17 cellular contexts compared by ENCODE assay signal in genomic region chr1:229238674-229239415, GRCh38. TPM values are rescaled to one million over a fixed set of nuclear protein-coding genes. Genes with fewer than 3 reads are reported as not detected.
A peak's percentile ranks its signal among the peaks of the same experiment; 100 is the strongest.
DNase-seq lines count a peak whose midpoint lies in the region; ATAC-seq and TF ChIP-seq lines count a peak whose summit lies in the region.
"Had no signal": no experiment of that assay in that cellular context is flagged by ENCODE, and none has a peak within 500 bp of the region (broad histone marks: within the 10 kb centered on the region; RNA-seq: fewer than 3 reads in every experiment).

No MANE protein-coding gene starts in this region.

- no peak overlapping the region for H2BK15ac ChIP-seq in mesenchymal stem cell (ENCODE audit: low read depth, poor library complexity, severe bottlenecking)

- no peaks in the 10 kb centered on the region for H3K36me3 ChIP-seq in right atrium auricular region
- no peaks in the 10 kb centered on the region for H3K36me3 ChIP-seq in mesenchymal stem cell (ENCODE audit: control insufficient read depth in 1 of 2, insufficient read depth in 2 of 2, low read depth in 1 of 2, low read length in 2 of 2)
- H3K36me3 ChIP-seq: cardiac muscle cell had no signal

- H4K8ac ChIP-seq in mesenchymal stem cell (ENCODE audit: low read length) = peak overlapping the region; percentile 19

- no peak overlapping the region for H3K14ac ChIP-seq in mesenchymal stem cell (ENCODE audit: low read length in 2 of 2)

- H3K79me1 ChIP-seq in mesenchymal stem cell (replicated peaks; ENCODE audit: low read length, poor library complexity, severe bottlenecking) = no peaks in the 10 kb centered on the region

- peak overlapping the region in 1 of 2 experiments; percentile 57 for H2BK12ac ChIP-seq in mesenchymal stem cell (ENCODE audit: low read length in 2 of 2)

- H2AK5ac ChIP-seq in mesenchymal stem cell (ENCODE audit: low read length, severe bottlenecking) = peak overlapping the region; percentile 19

- no peak overlapping the region for H3K23ac ChIP-seq in mesenchymal stem cell (ENCODE audit: low read length in 2 of 2)

- H3K4me1 Mint-ChIP-seq in type B pancreatic cell (ENCODE audit: unreplicated experiment) = peaks cover 10% of the 10 kb centered on the region
- H3K4me1 Mint-ChIP-seq in activated naive CD8-positive, alpha-beta T cell treated with anti-CD3 and anti-CD28 coated beads, Interleukin-2, amount 50 U/mL, for 24 hours = no peaks in the 10 kb centered on the region
- H3K4me1 Mint-ChIP-seq: immature natural killer cell, natural killer cell had no signal

- H3K9me3 ChIP-seq in right atrium auricular region = peaks cover 0 to 10% of the 10 kb centered on the region in 2 donors
- H3K9me3 ChIP-seq in mesenchymal stem cell (ENCODE audit: control insufficient read depth, low read length) = peaks cover 11% of the 10 kb centered on the region

- H3K9me3 Mint-ChIP-seq in type B pancreatic cell = peaks cover 9% of the 10 kb centered on the region
- peaks cover 11% of the 10 kb centered on the region for H3K9me3 Mint-ChIP-seq in activated naive CD8-positive, alpha-beta T cell treated with anti-CD3 and anti-CD28 coated beads, Interleukin-2, amount 50 U/mL, for 24 hours

- H2BK120ac ChIP-seq in mesenchymal stem cell (ENCODE audit: low read depth, low read length) = peak overlapping the region; percentile 57

- H3K4me1 ChIP-seq in right atrium auricular region = no peaks in the 10 kb centered on the region
- H3K4me1 ChIP-seq in mesenchymal stem cell (ENCODE audit: control insufficient read depth, insufficient read depth, low read depth, low read length) = peaks cover 4% of the 10 kb centered on the region

- no peak overlapping the region for H3K27ac ChIP-seq in right atrium auricular region
- H3K27ac ChIP-seq in epithelial cell of prostate = peak overlapping the region; percentile 82
- H3K27ac ChIP-seq in mesenchymal stem cell (ENCODE audit: low read length, poor library complexity, severe bottlenecking) = no peak overlapping the region
- H3K27ac ChIP-seq: cardiac muscle cell had no signal

- H3K4me3 Mint-ChIP-seq in type B pancreatic cell = no peak overlapping the region
- H3K4me3 Mint-ChIP-seq in activated naive CD8-positive, alpha-beta T cell treated with anti-CD3 and anti-CD28 coated beads, Interleukin-2, amount 50 U/mL, for 24 hours = no peak overlapping the region
- H3K4me3 Mint-ChIP-seq: immature natural killer cell, natural killer cell had no signal

- peak overlapping the region in 1 of 2 experiments; percentile 27 for H3K4ac ChIP-seq in mesenchymal stem cell (ENCODE audit: low read depth in 1 of 2, low read length in 2 of 2)

- peak overlapping the region; percentile 2 to 7 for H3K18ac ChIP-seq in mesenchymal stem cell (ENCODE audit: low read depth in 1 of 2, low read length in 2 of 2)

- H3K27me3 Mint-ChIP-seq in type B pancreatic cell = no peaks in the 10 kb centered on the region
- H3K27me3 Mint-ChIP-seq in activated naive CD8-positive, alpha-beta T cell treated with anti-CD3 and anti-CD28 coated beads, Interleukin-2, amount 50 U/mL, for 24 hours = no peaks in the 10 kb centered on the region

- TF ChIP-seq CTCF in right atrium auricular region (IDR thresholded peaks at IDR 0.05) (no peak), type B pancreatic cell (conservative IDR thresholded peaks at IDR 0.05) (no peak)

- peak; percentile 62 for ATAC-seq in Right ventricle myocardium inferior
- ATAC-seq in HG02588 (IDR thresholded peaks at IDR 0.05; ENCODE audit: unreplicated experiment) = no peak
- ATAC-seq in activated naive CD8-positive, alpha-beta T cell treated with anti-CD3 and anti-CD28 coated beads, Interleukin-2, amount 50 U/mL, for 24 hours = no peak
- ATAC-seq: natural killer cell had no signal

- peak overlapping the region; percentile 63 for H3K9ac ChIP-seq in mesenchymal stem cell (ENCODE audit: low read length)

- DNase-seq in Right ventricle myocardium inferior (ENCODE audit: missing footprints) (peak; percentile 73), right atrium auricular region (ENCODE audit: low spot score) (no peak), epithelial cell of prostate (ENCODE audit: low read depth, low spot score) (no peak), mesenchymal stem cell (no peak), type B pancreatic cell (ENCODE audit: extremely low spot score, unreplicated experiment) (no peak), GM19238 (ENCODE audit: insufficient read length, low spot score) (no peak)
- DNase-seq in activated naive CD8-positive, alpha-beta T cell treated with anti-CD3 and anti-CD28 coated beads, Interleukin-2, amount 50 U/mL, for 24 hours = no peak
- DNase-seq: activated CD4-positive, alpha-beta T cell treated with anti-CD3 and anti-CD28 coated beads, Interleukin-2, amount 50 U/mL, for 1 hour; GOT3; immature natural killer cell; MV-4-11; natural killer cell; NCI-H345 had no signal

- peak overlapping the region; percentile 18 for H4K91ac ChIP-seq in mesenchymal stem cell (ENCODE audit: low read length)

- H2AFZ ChIP-seq in mesenchymal stem cell (ENCODE audit: low read depth, low read length) = peak overlapping the region; percentile 7

- intact Hi-C loops in Right ventricle myocardium inferior (cut with DNase I) = no loop called here

- peaks cover 7% of the 10 kb centered on the region for H3K36me3 Mint-ChIP-seq in type B pancreatic cell
- H3K36me3 Mint-ChIP-seq in activated naive CD8-positive, alpha-beta T cell treated with anti-CD3 and anti-CD28 coated beads, Interleukin-2, amount 50 U/mL, for 24 hours (ENCODE audit: low read depth) = no peaks in the 10 kb centered on the region

- H2BK5ac ChIP-seq in mesenchymal stem cell (ENCODE audit: low read depth, low read length, poor library complexity, severe bottlenecking) = no peak overlapping the region

- H3K4me3 ChIP-seq in right atrium auricular region (no peak overlapping the region), mesenchymal stem cell (ENCODE audit: insufficient read depth in 1 of 2, low read depth in 1 of 2, low read length in 2 of 2) (no peak overlapping the region)
- H3K4me3 ChIP-seq: cardiac muscle cell, skin epidermis had no signal

- WGBS in mesenchymal stem cell = 91% methylated on average over 5 of the region's 6 CpGs

- peak overlapping the region; percentile 63 for H3K27ac Mint-ChIP-seq in type B pancreatic cell
- H3K27ac Mint-ChIP-seq in activated naive CD8-positive, alpha-beta T cell treated with anti-CD3 and anti-CD28 coated beads, Interleukin-2, amount 50 U/mL, for 24 hours = no peak overlapping the region
- H3K27ac Mint-ChIP-seq: activated T-helper 2 cell treated with anti-CD3 and anti-CD28 coated beads, Interferon-gamma antibody, Interleukin-2, Interleukin-4, amounts not matched to agents 10 μg/mL and 5 μg/mL and 100 μg/mL, durations not matched to agents 14 hours and 24 hours and 36 hours; immature natural killer cell; natural killer cell had no signal

- no peaks in the 10 kb centered on the region for H3K27me3 ChIP-seq in right atrium auricular region
- H3K27me3 ChIP-seq in mesenchymal stem cell (ENCODE audit: control insufficient read depth in 1 of 2, insufficient read depth in 1 of 2, low read length in 2 of 2) = peaks cover 7 to 15% of the 10 kb centered on the region in 2 experiments
- H3K27me3 ChIP-seq: cardiac muscle cell had no signal

- H3K4me2 ChIP-seq in mesenchymal stem cell (ENCODE audit: low read length, poor library complexity, severe bottlenecking) = no peak overlapping the region

RNA-seq across cellular contexts. Expression of gene RAB4A, which starts 32.1 kb away (rescaled TPM):
- total RNA-seq in Right ventricle myocardium inferior (131 TPM), right atrium auricular region (10 to 100 TPM; 44.4 to 60.8 TPM), type B pancreatic cell (ENCODE audit: low replicate concordance) (59.9 and 71.8 TPM in 2 replicates)
- polyA plus RNA-seq in mesenchymal stem cell (2013, experiment 1 of 2) = 24.2 TPM
- 24.7 TPM for polyA plus RNA-seq in mesenchymal stem cell (2013, experiment 2 of 2)
